ENCODE assay signal across 4 cellular contexts in genomic region chr4:153416456-153416855, GRCh38.
TF ChIP-seq lines count a peak whose summit lies in the region.

No MANE protein-coding gene starts in this region.

TF ChIP-seq in A549, 52 proteins besides CTCF, POLR2A, EP300 and RAD21:
- peak; percentile 15 to 62; a peak in 3 of 4 replicates for TF ChIP-seq CEBPB (IDR thresholded peaks at IDR 0.05)

TF ChIP-seq in HCT116, 20 proteins besides CTCF, POLR2A, EP300 and RAD21:
- TF ChIP-seq CEBPB (IDR thresholded peaks at IDR 0.05; ENCODE audit: low read depth) = 0 out of 2 replicates have a peak, but pooled peaks have one; percentile 17

TF ChIP-seq in Ishikawa, 13 proteins besides CTCF, POLR2A, EP300 and RAD21:
- TF ChIP-seq CEBPB (IDR thresholded peaks at IDR 0.05) = peak; percentile 86

TF ChIP-seq in H1, 55 proteins besides CTCF, POLR2A, EP300 and RAD21:
- peak; percentile 85 for TF ChIP-seq CEBPB (IDR thresholded peaks at IDR 0.05; ENCODE audit: low read depth, low read length)
TF ChIP-seq in H1: peak in this region for 1; not testable (repeated sequence) for 54.
